ENCODE assay signal across 18 cellular contexts in genomic region chr1:199956005-199956404, GRCh38.
"Had no signal": no experiment of that assay in that cellular context is flagged by ENCODE, and none has a peak within 500 bp of the region (broad histone marks: within the 10 kb centered on the region; RNA-seq: fewer than 3 reads in every experiment).

No MANE protein-coding gene starts in this region.

- H3K4me1 ChIP-seq: adrenal gland, heart left ventricle had no signal

- DNase-seq: activated CD4-positive, alpha-beta memory T cell treated with anti-CD3 and anti-CD28 coated beads for 36 hours; activated effector memory CD4-positive, alpha-beta T cell treated with anti-CD3 and anti-CD28 coated beads, Interleukin-2, amount 50 U/mL, for 16 hours; activated T-cell treated with anti-CD3 and anti-CD28 coated beads, Interleukin-2, amount 50 U/mL, for 24 hours; adrenal gland; central memory CD4-positive, alpha-beta T cell; effector memory CD4-positive, alpha-beta T cell; foreskin melanocyte; heart left ventricle; mammary epithelial cell; naive B cell; stimulated activated CD4-positive, alpha-beta T cell treated with anti-CD3 and anti-CD28 coated beads, Interleukin-15, amount 100 ng/mL, for 24 hours; stimulated activated CD4-positive, alpha-beta T cell treated with anti-CD3 and anti-CD28 coated beads, Interleukin-4, amount 100 ng/mL, for 4 hours; stimulated activated CD8-positive, alpha-beta memory T cell treated with anti-CD3 and anti-CD28 coated beads, Interleukin-4, amount 100 ng/mL, for 48 hours; stimulated activated naive CD4-positive, alpha-beta T cell treated with Interleukin-2 at 50 U/mL for 16 hours; substantia nigra; trophoblast cell had no signal

- H3K27me3 Mint-ChIP-seq: dendritic cell treated with granulocyte-macrophage colony-stimulating factor and Interleukin-4, amounts not matched to agents 40 ng/mL and 50 ng/mL, for 4 days had no signal

- H3K27ac ChIP-seq: adrenal gland, heart left ventricle had no signal

- H3K36me3 Mint-ChIP-seq: activated CD4-positive, alpha-beta memory T cell treated with anti-CD3 and anti-CD28 coated beads for 36 hours; activated naive CD4-positive, alpha-beta T cell treated with anti-CD3 and anti-CD28 coated beads, Interleukin-2, amount 50 U/mL, for 24 hours; naive B cell had no signal

- H3K36me3 ChIP-seq: adrenal gland, heart left ventricle had no signal

- H3K9me3 ChIP-seq: adrenal gland, heart left ventricle had no signal

- H3K9me3 Mint-ChIP-seq: activated T-cell treated with anti-CD3 and anti-CD28 coated beads, Interleukin-2, amount 50 U/mL, for 24 hours; dendritic cell treated with granulocyte-macrophage colony-stimulating factor and Interleukin-4, amounts not matched to agents 40 ng/mL and 50 ng/mL, for 4 days had no signal

- H3K27ac Mint-ChIP-seq: activated CD4-positive, alpha-beta memory T cell treated with anti-CD3 and anti-CD28 coated beads for 36 hours; activated naive CD4-positive, alpha-beta T cell treated with anti-CD3 and anti-CD28 coated beads, Interleukin-2, amount 50 U/mL, for 24 hours; activated T-cell treated with anti-CD3 and anti-CD28 coated beads, Interleukin-2, amount 50 U/mL, for 24 hours; dendritic cell treated with granulocyte-macrophage colony-stimulating factor and Interleukin-4, amounts not matched to agents 40 ng/mL and 50 ng/mL, for 4 days; naive B cell had no signal

- ATAC-seq: heart left ventricle had no signal

- H3K4me3 ChIP-seq: adrenal gland, heart left ventricle had no signal

- H3K27me3 ChIP-seq: adrenal gland, heart left ventricle had no signal

- H3K4me3 Mint-ChIP-seq: activated CD4-positive, alpha-beta memory T cell treated with anti-CD3 and anti-CD28 coated beads for 36 hours; activated naive CD4-positive, alpha-beta T cell treated with anti-CD3 and anti-CD28 coated beads, Interleukin-2, amount 50 U/mL, for 24 hours; activated T-cell treated with anti-CD3 and anti-CD28 coated beads, Interleukin-2, amount 50 U/mL, for 24 hours; dendritic cell treated with granulocyte-macrophage colony-stimulating factor and Interleukin-4, amounts not matched to agents 40 ng/mL and 50 ng/mL, for 4 days; naive B cell had no signal

- H3K4me1 Mint-ChIP-seq: activated naive CD4-positive, alpha-beta T cell treated with anti-CD3 and anti-CD28 coated beads, Interleukin-2, amount 50 U/mL, for 24 hours; naive B cell had no signal
